In the genomic region with DNA sequence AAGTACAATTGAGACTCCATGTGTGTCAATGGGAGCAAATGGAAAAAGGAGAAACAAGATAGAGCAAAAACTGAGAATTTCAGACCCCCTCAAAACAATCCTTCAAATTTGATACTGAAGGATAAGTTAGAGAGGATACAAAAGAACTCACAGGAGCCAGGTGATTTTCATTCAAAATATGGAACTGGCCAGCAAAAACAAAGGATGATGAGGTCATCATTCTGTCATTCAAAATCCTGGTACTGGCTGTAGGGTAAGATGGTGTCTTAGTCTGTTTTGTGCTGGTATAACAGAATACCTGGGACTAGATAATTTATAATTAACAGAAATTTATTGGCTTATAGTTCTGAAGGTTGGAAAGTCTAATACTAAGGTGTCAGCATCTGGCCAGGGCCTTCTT, we compare ENCODE assay signal across 38 cellular contexts.
"Had no signal": no experiment of that assay in that cellular context is flagged by ENCODE, and none has a peak within 500 bp of the region (broad histone marks: within the 10 kb centered on the region; RNA-seq: fewer than 3 reads in every experiment).

No MANE protein-coding gene starts in this region.

- H3K27me3 ChIP-seq: ascending aorta, cardiac muscle cell had no signal

- H3K9me3 ChIP-seq: ascending aorta had no signal

- H3K36me3 ChIP-seq: ascending aorta, cardiac muscle cell had no signal

- FAIRE-seq: bronchial epithelial cell, TTC549 had no signal

- H3K36me3 Mint-ChIP-seq: activated CD8-positive, alpha-beta memory T cell treated with anti-CD3 and anti-CD28 coated beads, Interleukin-2, amount 10 ng/mL, durations not matched to agents 7 days and 5 days; activated naive CD4-positive, alpha-beta T cell treated with anti-CD3 and anti-CD28 coated beads, Interleukin-2, amount 10 ng/mL, durations not matched to agents 7 days and 5 days; activated naive CD4-positive, alpha-beta T cell treated with anti-CD3 and anti-CD28 coated beads, Interleukin-2, amount 50 U/mL, for 24 hours; activated naive CD8-positive, alpha-beta T cell; activated naive CD8-positive, alpha-beta T cell treated with anti-CD3 and anti-CD28 coated beads, Interleukin-2, amount 10 ng/mL, durations not matched to agents 7 days and 5 days; brain had no signal

- H3K4me3 ChIP-seq: ascending aorta, cardiac muscle cell had no signal

- H3K27ac ChIP-seq: ascending aorta, cardiac muscle cell, VCaP had no signal

- H3K4me3 Mint-ChIP-seq: activated B cell treated with CpG ODN at 0.5 μM for 24 hours; activated CD4-positive, alpha-beta memory T cell treated with anti-CD3 and anti-CD28 coated beads, Interleukin-2, amount 10 ng/mL, durations not matched to agents 7 days and 5 days; activated CD4-positive, alpha-beta T cell treated with anti-CD3 and anti-CD28 coated beads, Interleukin-2, amount 10 ng/mL, durations not matched to agents 24 days and 14 days; activated CD8-positive, alpha-beta memory T cell treated with anti-CD3 and anti-CD28 coated beads, Interleukin-2, amount 10 ng/mL, durations not matched to agents 7 days and 5 days; activated CD8-positive, alpha-beta T cell treated with anti-CD3 and anti-CD28 coated beads, Interleukin-2, amount 10 ng/mL, durations not matched to agents 7 days and 5 days; activated naive CD4-positive, alpha-beta T cell treated with anti-CD3 and anti-CD28 coated beads, Interleukin-2, amount 10 ng/mL, durations not matched to agents 7 days and 5 days; activated naive CD4-positive, alpha-beta T cell treated with anti-CD3 and anti-CD28 coated beads, Interleukin-2, amount 50 U/mL, for 24 hours; activated naive CD8-positive, alpha-beta T cell; activated naive CD8-positive, alpha-beta T cell treated with anti-CD3 and anti-CD28 coated beads, Interleukin-2, amount 10 ng/mL, durations not matched to agents 7 days and 5 days; activated naive CD8-positive, alpha-beta T cell treated with anti-CD3 and anti-CD28 coated beads, Interleukin-2, amount 50 U/mL, for 24 hours; activated T-cell treated with anti-CD3 and anti-CD28 coated beads, Interleukin-2, amount 50 U/mL, for 24 hours; brain; central memory CD8-positive, alpha-beta T cell; T-helper 1 cell treated with Interleukin-12 subunit alpha and Interleukin-12 subunit beta and Interleukin-4 antibody, amounts not matched to agents 30 μg/mL and 1 μg/mL, for 36 hours; T-helper 2 cell treated with Interferon-gamma antibody and Interleukin-4, amounts not matched to agents 5 μg/mL and 100 μg/mL, for 36 hours had no signal

- ATAC-seq: activated CD8-positive, alpha-beta memory T cell treated with anti-CD3 and anti-CD28 coated beads, Interleukin-2, amount 10 ng/mL, durations not matched to agents 7 days and 5 days; activated CD8-positive, alpha-beta T cell treated with anti-CD3 and anti-CD28 coated beads, Interleukin-2, amount 10 ng/mL, durations not matched to agents 7 days and 5 days; activated naive CD8-positive, alpha-beta T cell treated with anti-CD3 and anti-CD28 coated beads, Interleukin-2, amount 50 U/mL, for 24 hours had no signal

- DNase-seq: activated B cell treated with CpG ODN at 0.5 μM for 24 hours; activated CD4-positive, alpha-beta memory T cell treated with anti-CD3 and anti-CD28 coated beads, Interleukin-2, amount 10 ng/mL, durations not matched to agents 7 days and 5 days; activated CD4-positive, alpha-beta T cell treated with anti-CD3 and anti-CD28 coated beads for 4 hours; activated CD4-positive, alpha-beta T cell treated with anti-CD3 and anti-CD28 coated beads, Interleukin-2, amount 10 ng/mL, durations not matched to agents 24 days and 14 days; activated CD4-positive, alpha-beta T cell treated with anti-CD3 and anti-CD28 coated beads, Interleukin-2, amount 50 U/mL, for 1 hour; activated CD4-positive, alpha-beta T cell treated with anti-CD3 and anti-CD28 coated beads, Interleukin-2, amount 50 U/mL, for 4 hours; activated CD4-positive, CD25-positive, alpha-beta regulatory T cell treated with anti-CD3 and anti-CD28 coated beads, Interleukin-2, amount 50 U/mL, for 72 hours; activated CD8-positive, alpha-beta memory T cell treated with anti-CD3 and anti-CD28 coated beads for 24 hours; activated CD8-positive, alpha-beta memory T cell treated with anti-CD3 and anti-CD28 coated beads, Interleukin-2, amount 10 ng/mL, durations not matched to agents 7 days and 5 days; activated CD8-positive, alpha-beta memory T cell treated with anti-CD3 and anti-CD28 coated beads, Interleukin-2, amount 50 U/mL, for 48 hours; activated CD8-positive, alpha-beta T cell treated with anti-CD3 and anti-CD28 coated beads, Interleukin-2, amount 10 ng/mL, durations not matched to agents 7 days and 5 days; activated effector memory CD4-positive, alpha-beta T cell treated with Interleukin-2 at 50 U/mL for 16 hours; activated gamma-delta T cell; activated naive CD4-positive, alpha-beta T cell treated with anti-CD3 and anti-CD28 coated beads, Interleukin-2, amount 10 ng/mL, durations not matched to agents 7 days and 5 days; activated naive CD4-positive, alpha-beta T cell treated with Interleukin-2 at 50 U/mL for 16 hours; activated naive CD8-positive, alpha-beta T cell treated with anti-CD3 and anti-CD28 coated beads, Interleukin-2, amount 10 ng/mL, durations not matched to agents 7 days and 5 days; activated naive CD8-positive, alpha-beta T cell treated with anti-CD3 and anti-CD28 coated beads, Interleukin-2, amount 50 U/mL, for 24 hours; activated T-cell treated with anti-CD3 and anti-CD28 coated beads, Interleukin-2, amount 50 U/mL, for 24 hours; activated T-cell treated with anti-CD3 and anti-CD28 coated beads, Interleukin-2, amount 50 U/mL, for 48 hours; amygdala; anterior cingulate cortex; caudate nucleus; cerebellar nuclear complex; T-helper 1 cell; T-helper 2 cell; T-helper 9 cell had no signal

- H3K27ac Mint-ChIP-seq: activated B cell treated with CpG ODN at 0.5 μM for 24 hours; activated CD4-positive, alpha-beta memory T cell treated with anti-CD3 and anti-CD28 coated beads, Interleukin-2, amount 10 ng/mL, durations not matched to agents 7 days and 5 days; activated CD4-positive, alpha-beta T cell treated with anti-CD3 and anti-CD28 coated beads, Interleukin-2, amount 10 ng/mL, durations not matched to agents 24 days and 14 days; activated CD8-positive, alpha-beta memory T cell treated with anti-CD3 and anti-CD28 coated beads, Interleukin-2, amount 10 ng/mL, durations not matched to agents 7 days and 5 days; activated CD8-positive, alpha-beta T cell treated with anti-CD3 and anti-CD28 coated beads, Interleukin-2, amount 10 ng/mL, durations not matched to agents 7 days and 5 days; activated naive CD4-positive, alpha-beta T cell treated with anti-CD3 and anti-CD28 coated beads, Interleukin-2, amount 10 ng/mL, durations not matched to agents 7 days and 5 days; activated naive CD4-positive, alpha-beta T cell treated with anti-CD3 and anti-CD28 coated beads, Interleukin-2, amount 50 U/mL, for 24 hours; activated naive CD8-positive, alpha-beta T cell; activated naive CD8-positive, alpha-beta T cell treated with anti-CD3 and anti-CD28 coated beads, Interleukin-2, amount 10 ng/mL, durations not matched to agents 7 days and 5 days; activated naive CD8-positive, alpha-beta T cell treated with anti-CD3 and anti-CD28 coated beads, Interleukin-2, amount 50 U/mL, for 24 hours; activated T-cell treated with anti-CD3 and anti-CD28 coated beads, Interleukin-2, amount 50 U/mL, for 24 hours; activated T-helper 2 cell treated with anti-CD3 and anti-CD28 coated beads, Interferon-gamma antibody, Interleukin-2, Interleukin-4, amounts not matched to agents 10 μg/mL and 5 μg/mL and 100 μg/mL, durations not matched to agents 14 hours and 24 hours and 36 hours; brain; T-helper 1 cell treated with Interleukin-12 subunit alpha and Interleukin-12 subunit beta and Interleukin-4 antibody, amounts not matched to agents 30 μg/mL and 1 μg/mL, for 36 hours; T-helper 2 cell treated with Interferon-gamma antibody and Interleukin-4, amounts not matched to agents 5 μg/mL and 100 μg/mL, for 36 hours had no signal

- H3K4me1 ChIP-seq: ascending aorta had no signal

- H3K9me3 Mint-ChIP-seq: activated B cell treated with CpG ODN at 0.5 μM for 24 hours; activated CD4-positive, alpha-beta memory T cell treated with anti-CD3 and anti-CD28 coated beads, Interleukin-2, amount 10 ng/mL, durations not matched to agents 7 days and 5 days; activated CD4-positive, alpha-beta T cell treated with anti-CD3 and anti-CD28 coated beads, Interleukin-2, amount 10 ng/mL, durations not matched to agents 24 days and 14 days; activated naive CD4-positive, alpha-beta T cell treated with anti-CD3 and anti-CD28 coated beads, Interleukin-2, amount 10 ng/mL, durations not matched to agents 7 days and 5 days; activated naive CD4-positive, alpha-beta T cell treated with anti-CD3 and anti-CD28 coated beads, Interleukin-2, amount 50 U/mL, for 24 hours; activated naive CD8-positive, alpha-beta T cell treated with anti-CD3 and anti-CD28 coated beads, Interleukin-2, amount 10 ng/mL, durations not matched to agents 7 days and 5 days; activated naive CD8-positive, alpha-beta T cell treated with anti-CD3 and anti-CD28 coated beads, Interleukin-2, amount 50 U/mL, for 24 hours; activated T-cell treated with anti-CD3 and anti-CD28 coated beads, Interleukin-2, amount 50 U/mL, for 24 hours; activated T-helper 2 cell treated with anti-CD3 and anti-CD28 coated beads, Interferon-gamma antibody, Interleukin-2, Interleukin-4, amounts not matched to agents 10 μg/mL and 5 μg/mL and 100 μg/mL, durations not matched to agents 14 hours and 24 hours and 36 hours; central memory CD8-positive, alpha-beta T cell; T-helper 1 cell treated with Interleukin-12 subunit alpha and Interleukin-12 subunit beta and Interleukin-4 antibody, amounts not matched to agents 30 μg/mL and 1 μg/mL, for 36 hours; T-helper 2 cell treated with Interferon-gamma antibody and Interleukin-4, amounts not matched to agents 5 μg/mL and 100 μg/mL, for 36 hours had no signal

- H3K27me3 Mint-ChIP-seq: activated B cell treated with CpG ODN at 0.5 μM for 24 hours; activated CD4-positive, alpha-beta memory T cell treated with anti-CD3 and anti-CD28 coated beads, Interleukin-2, amount 10 ng/mL, durations not matched to agents 7 days and 5 days; activated CD4-positive, alpha-beta T cell treated with anti-CD3 and anti-CD28 coated beads, Interleukin-2, amount 10 ng/mL, durations not matched to agents 24 days and 14 days; activated CD8-positive, alpha-beta memory T cell treated with anti-CD3 and anti-CD28 coated beads, Interleukin-2, amount 10 ng/mL, durations not matched to agents 7 days and 5 days; activated naive CD4-positive, alpha-beta T cell treated with anti-CD3 and anti-CD28 coated beads, Interleukin-2, amount 10 ng/mL, durations not matched to agents 7 days and 5 days; activated naive CD4-positive, alpha-beta T cell treated with anti-CD3 and anti-CD28 coated beads, Interleukin-2, amount 50 U/mL, for 24 hours; activated naive CD8-positive, alpha-beta T cell; activated naive CD8-positive, alpha-beta T cell treated with anti-CD3 and anti-CD28 coated beads, Interleukin-2, amount 50 U/mL, for 24 hours; activated T-cell treated with anti-CD3 and anti-CD28 coated beads, Interleukin-2, amount 50 U/mL, for 24 hours; brain had no signal

- H3K4me1 Mint-ChIP-seq: activated B cell treated with CpG ODN at 0.5 μM for 24 hours; activated CD4-positive, alpha-beta memory T cell treated with anti-CD3 and anti-CD28 coated beads, Interleukin-2, amount 10 ng/mL, durations not matched to agents 7 days and 5 days; activated CD4-positive, alpha-beta T cell treated with anti-CD3 and anti-CD28 coated beads, Interleukin-2, amount 10 ng/mL, durations not matched to agents 24 days and 14 days; activated CD8-positive, alpha-beta memory T cell treated with anti-CD3 and anti-CD28 coated beads, Interleukin-2, amount 10 ng/mL, durations not matched to agents 7 days and 5 days; activated naive CD4-positive, alpha-beta T cell treated with anti-CD3 and anti-CD28 coated beads, Interleukin-2, amount 10 ng/mL, durations not matched to agents 7 days and 5 days; activated naive CD4-positive, alpha-beta T cell treated with anti-CD3 and anti-CD28 coated beads, Interleukin-2, amount 50 U/mL, for 24 hours; activated naive CD8-positive, alpha-beta T cell treated with anti-CD3 and anti-CD28 coated beads, Interleukin-2, amount 10 ng/mL, durations not matched to agents 7 days and 5 days; activated naive CD8-positive, alpha-beta T cell treated with anti-CD3 and anti-CD28 coated beads, Interleukin-2, amount 50 U/mL, for 24 hours; central memory CD8-positive, alpha-beta T cell had no signal
